Comparison of ENCODE assay signal across 1 cellular context in genomic region chr7:150807616-150808438, GRCh38.
TF ChIP-seq lines count a peak whose summit lies in the region.
"Not testable (repeated sequence)": the region's sequence is repeated elsewhere in the genome, so short reads cannot be mapped to it uniquely, and the experiment has no call there.

No MANE protein-coding gene starts in this region.

TF ChIP-seq in HepG2, 621 proteins besides CTCF, POLR2A, EP300 and RAD21 (continued from another document):
- TF ChIP-seq THAP9 (CRISPR knock-in tag; IDR thresholded peaks at IDR 0.05; ENCODE audit: borderline replicate concordance), result peak; percentile 64; the same call in 1 of the 2 replicates
- peak; percentile 42; the same call in 1 of the 2 replicates for TF ChIP-seq TFDP1 (CRISPR knock-in tag; IDR thresholded peaks at IDR 0.05; ENCODE audit: borderline replicate concordance)
- peak; percentile 63; the same call in 1 of the 2 replicates for TF ChIP-seq HDAC1 (CRISPR knock-in tag; IDR thresholded peaks at IDR 0.05)
- peak; percentile 74; the same call in 1 of the 2 replicates for TF ChIP-seq ZGPAT (CRISPR knock-in tag; IDR thresholded peaks at IDR 0.05)
- 0 out of 2 replicates have a peak, but pooled peaks have one; percentile 43 for TF ChIP-seq ZBTB34 (CRISPR knock-in tag; IDR thresholded peaks at IDR 0.05)
- TF ChIP-seq ZNF543 (CRISPR knock-in tag; IDR thresholded peaks at IDR 0.05), result peak; percentile 56; the same call in 1 of the 2 replicates
- peak; percentile 46 for TF ChIP-seq PHF8 (CRISPR knock-in tag; IDR thresholded peaks at IDR 0.05)
- peak; percentile 28; the same call in 1 of the 2 replicates for TF ChIP-seq SOX13 (IDR thresholded peaks at IDR 0.05)
- peak in 1 of 2 experiments; percentile 50; a peak in 1 of 4 replicates for TF ChIP-seq SOX13 (CRISPR knock-in tag; conservative IDR thresholded peaks at IDR 0.05 in 1 of 2, IDR thresholded peaks at IDR 0.05 in 1 of 2)
- TF ChIP-seq ZNF709 (CRISPR knock-in tag; IDR thresholded peaks at IDR 0.05), result 0 out of 2 replicates have a peak, but pooled peaks have one; percentile 38
- 0 out of 2 replicates have a peak, but pooled peaks have one; percentile 10 for TF ChIP-seq ZBTB21 (CRISPR knock-in tag; IDR thresholded peaks at IDR 0.05)
- peak; percentile 24; the same call in 1 of the 2 replicates for TF ChIP-seq ZBTB38 (CRISPR knock-in tag; IDR thresholded peaks at IDR 0.05)
- TF ChIP-seq FOXO1 (CRISPR knock-in tag; IDR thresholded peaks at IDR 0.05), result peak; percentile 82
- peak; percentile 64 for TF ChIP-seq ZNF788 (CRISPR knock-in tag; IDR thresholded peaks at IDR 0.05; ENCODE audit: borderline replicate concordance)
- TF ChIP-seq HOXA3 (CRISPR knock-in tag; IDR thresholded peaks at IDR 0.05), result peak; percentile 96
- TF ChIP-seq ARID5B (CRISPR knock-in tag; IDR thresholded peaks at IDR 0.05), result peak; percentile 76
- TF ChIP-seq ETS1 (CRISPR knock-in tag; IDR thresholded peaks at IDR 0.05), result 0 out of 2 replicates have a peak, but pooled peaks have one; percentile 36
- 0 out of 2 replicates have a peak, but pooled peaks have one; percentile 19 for TF ChIP-seq ATF3 (CRISPR knock-in tag; IDR thresholded peaks at IDR 0.05)
- TF ChIP-seq SOX6 (IDR thresholded peaks at IDR 0.05), result not testable (repeated sequence)
- peak; percentile 87 for TF ChIP-seq SOX6 (CRISPR knock-in tag; IDR thresholded peaks at IDR 0.05)
- TF ChIP-seq YEATS4 (CRISPR knock-in tag; IDR thresholded peaks at IDR 0.05; ENCODE audit: borderline replicate concordance), result peak; percentile 64
- TF ChIP-seq ZNF800 (CRISPR knock-in tag; IDR thresholded peaks at IDR 0.05), result 0 out of 2 replicates have a peak, but pooled peaks have one; percentile 27
